23 cellular contexts compared by ENCODE assay signal in genomic region chr15:73939138-73939537, GRCh38. TPM values are rescaled to one million over a fixed set of nuclear protein-coding genes. Genes with fewer than 3 reads are reported as not detected.
DNase-seq lines count a peak whose midpoint lies in the region; ATAC-seq, FAIRE-seq and TF ChIP-seq lines count a peak whose summit lies in the region.
"Had no signal": no experiment of that assay in that cellular context is flagged by ENCODE, and none has a peak within 500 bp of the region (broad histone marks: within the 10 kb centered on the region; RNA-seq: fewer than 3 reads in every experiment).

No MANE protein-coding gene starts in this region.

- H3K4me3 ChIP-seq in right cardiac atrium (ENCODE audit: low read length): no peak overlapping the region
- no peak overlapping the region for H3K4me3 ChIP-seq in astrocyte (ENCODE audit: insufficient read depth, low read depth, low read length)
- no peak overlapping the region for H3K4me3 ChIP-seq in aorta (ENCODE audit: low read length in 2 of 2)
- H3K4me3 ChIP-seq in naive thymus-derived CD4-positive, alpha-beta T cell (ENCODE audit: low read length): no peak overlapping the region
- H3K4me3 ChIP-seq: dorsolateral prefrontal cortex, testis had no signal

- H3K27ac Mint-ChIP-seq in astrocyte (ENCODE audit: unreplicated experiment) (peak overlapping the region; percentile 86), nephron (peak overlapping the region; percentile 69 to 71 (median 69))
- peak overlapping the region in 2 of 9 donors; percentile 52 to 58 for H3K27ac Mint-ChIP-seq in naive thymus-derived CD4-positive, alpha-beta T cell
- H3K27ac Mint-ChIP-seq: activated naive CD4-positive, alpha-beta T cell treated with anti-CD3 and anti-CD28 coated beads, Interleukin-2, amount 50 U/mL, for 24 hours; activated T-cell treated with anti-CD3 and anti-CD28 coated beads, Interleukin-2, amount 50 U/mL, for 72 hours; stimulated activated memory B cell treated with anti-CD40 and anti-IgM and Interleukin-4, amounts not matched to agents 10 μg/mL and 1 μg/mL and 100 μg/mL, for 72 hours had no signal

- FAIRE-seq in astrocyte (lab: Jason Lieb, UNC): no peak

- CTCF ChIA-PET in naive thymus-derived CD4-positive, alpha-beta T cell (lab: Charles Lee): no interaction called here

- DNase-seq in right cardiac atrium (peak in 2 of 3 donors; percentile 54 to 61), left ventricle myocardium superior (no peak), astrocyte (ENCODE audit: low read depth) (no peak), aorta (peak; percentile 51 to 75), DMS53 treated with DMSO at 0.1 percent for 48 hours (lab: John Stamatoyannopoulos, UW; ENCODE audit: unreplicated experiment) (no peak)
- no peak for DNase-seq in naive thymus-derived CD4-positive, alpha-beta T cell
- DNase-seq: activated CD8-positive, alpha-beta memory T cell treated with anti-CD3 and anti-CD28 coated beads for 24 hours; activated T-cell treated with anti-CD3 and anti-CD28 coated beads, Interleukin-2, amount 50 U/mL, for 72 hours; brain microvascular endothelial cell; CD8-positive, alpha-beta memory T cell; DMS79 treated with DMSO at 0.1 percent for 48 hours; foreskin melanocyte; NCI-H1092; NCI-H2081 treated with DMSO at 0.1 percent for 48 hours; NCI-H524; retina; SHP77 treated with DMSO at 0.1 percent for 48 hours; testis had no signal

- H3K9ac ChIP-seq in astrocyte (ENCODE audit: low read length): peak overlapping the region; percentile 86

- ATAC-seq in right cardiac atrium (no peak), left ventricle myocardium superior (no peak), aorta (ENCODE audit: low FRiP score) (no peak), GM19397 (IDR thresholded peaks at IDR 0.05; ENCODE audit: unreplicated experiment) (no peak)
- no peak for ATAC-seq in naive thymus-derived CD4-positive, alpha-beta T cell
- ATAC-seq: activated T-cell treated with anti-CD3 and anti-CD28 coated beads, Interleukin-2, amount 50 U/mL, for 72 hours; stimulated activated memory B cell treated with anti-CD40 and anti-IgM and Interleukin-4, amounts not matched to agents 10 μg/mL and 1 μg/mL and 100 μg/mL, for 72 hours had no signal

- H3K4me1 ChIP-seq in right cardiac atrium (ENCODE audit: control insufficient read depth, insufficient read depth, low read length) (peaks cover 14% of the 10 kb centered on the region), astrocyte (ENCODE audit: insufficient read depth, low read length) (peaks cover 52% of the 10 kb centered on the region), aorta (ENCODE audit: control insufficient read depth in 1 of 2, insufficient read depth in 2 of 2, low read length in 2 of 2) (peaks cover 5 to 13% of the 10 kb centered on the region in 2 donors)
- peaks cover 14 to 15% of the 10 kb centered on the region in 2 donors for H3K4me1 ChIP-seq in naive thymus-derived CD4-positive, alpha-beta T cell (ENCODE audit: control insufficient read depth in 2 of 2, insufficient read depth in 2 of 2, low read length in 2 of 2)

- H3K4me1 Mint-ChIP-seq in astrocyte (ENCODE audit: low read depth, unreplicated experiment): peaks cover 78% of the 10 kb centered on the region
- peaks cover 77% of the 10 kb centered on the region for H3K4me1 Mint-ChIP-seq in nephron
- peaks cover 5 to 19% (median 15%) of the 10 kb centered on the region in 7 donors for H3K4me1 Mint-ChIP-seq in naive thymus-derived CD4-positive, alpha-beta T cell

- intact Hi-C loops in right cardiac atrium (cut with DNase I) (no loop called here), left ventricle myocardium superior (cut with micrococcal nuclease) (no loop called here), aorta (cut with DNase I) (no loop called here)
- intact Hi-C loops in naive thymus-derived CD4-positive, alpha-beta T cell (cut with micrococcal nuclease): no loop called here

- 54% methylated on average over 4 of the region's 4 CpGs for WGBS in right cardiac atrium
- 2 to 8% methylated on average over 4 of the region's 4 CpGs for WGBS in aorta, 2 donors

- no peak overlapping the region for H2AFZ ChIP-seq in astrocyte (ENCODE audit: low read depth, low read length)

- H3K9me3 Mint-ChIP-seq in astrocyte (ENCODE audit: unreplicated experiment): peaks cover 2% of the 10 kb centered on the region
- H3K9me3 Mint-ChIP-seq in nephron: no peaks in the 10 kb centered on the region
- H3K9me3 Mint-ChIP-seq in naive thymus-derived CD4-positive, alpha-beta T cell: peaks cover 0 to 2% (median 0%) of the 10 kb centered on the region in 11 donors
- H3K9me3 Mint-ChIP-seq: activated naive CD4-positive, alpha-beta T cell treated with anti-CD3 and anti-CD28 coated beads, Interleukin-2, amount 50 U/mL, for 24 hours; activated T-cell treated with anti-CD3 and anti-CD28 coated beads, Interleukin-2, amount 50 U/mL, for 72 hours; CD8-positive, alpha-beta memory T cell; stimulated activated memory B cell treated with anti-CD40 and anti-IgM and Interleukin-4, amounts not matched to agents 10 μg/mL and 1 μg/mL and 100 μg/mL, for 72 hours had no signal

- H3K27me3 ChIP-seq in right cardiac atrium (ENCODE audit: control insufficient read depth, insufficient read depth): no peaks in the 10 kb centered on the region
- H3K27me3 ChIP-seq in astrocyte (ENCODE audit: insufficient read depth, low read length): no peaks in the 10 kb centered on the region
- H3K27me3 ChIP-seq in aorta (ENCODE audit: control insufficient read depth in 1 of 2, insufficient read depth in 2 of 2, low read length in 1 of 2): no peaks in the 10 kb centered on the region
- H3K27me3 ChIP-seq in naive thymus-derived CD4-positive, alpha-beta T cell (ENCODE audit: control insufficient read depth in 2 of 2, insufficient read depth in 2 of 2, low read length in 2 of 2): no peaks in the 10 kb centered on the region
- H3K27me3 ChIP-seq: brain microvascular endothelial cell, dorsolateral prefrontal cortex, testis had no signal

- peaks cover 96% of the 10 kb centered on the region for H3K79me2 ChIP-seq in astrocyte (ENCODE audit: insufficient read depth, low read length)

- H3K36me3 ChIP-seq in astrocyte (ENCODE audit: insufficient read depth, low read length) (peaks cover 7% of the 10 kb centered on the region), aorta (ENCODE audit: control insufficient read depth in 1 of 2, insufficient read depth in 2 of 2, low read length in 1 of 2) (no peaks in the 10 kb centered on the region)
- H3K36me3 ChIP-seq in naive thymus-derived CD4-positive, alpha-beta T cell (ENCODE audit: control insufficient read depth in 2 of 3, insufficient read depth in 3 of 3, low read length in 3 of 3): no peaks in the 10 kb centered on the region
- H3K36me3 ChIP-seq: brain microvascular endothelial cell had no signal

- peaks cover 31% of the 10 kb centered on the region for H4K20me1 ChIP-seq in astrocyte (ENCODE audit: insufficient read depth, low read length)

- peak overlapping the region; percentile 10 for H3K4me2 ChIP-seq in astrocyte (ENCODE audit: low read length)

- H3K36me3 Mint-ChIP-seq in astrocyte (ENCODE audit: low read depth, unreplicated experiment): peaks cover 27% of the 10 kb centered on the region
- H3K36me3 Mint-ChIP-seq in nephron (ENCODE audit: low read depth): no peaks in the 10 kb centered on the region
- no peaks in the 10 kb centered on the region for H3K36me3 Mint-ChIP-seq in naive thymus-derived CD4-positive, alpha-beta T cell
- H3K36me3 Mint-ChIP-seq: activated naive CD4-positive, alpha-beta T cell treated with anti-CD3 and anti-CD28 coated beads, Interleukin-2, amount 50 U/mL, for 24 hours; CD8-positive, alpha-beta memory T cell; stimulated activated memory B cell treated with anti-CD40 and anti-IgM and Interleukin-4, amounts not matched to agents 10 μg/mL and 1 μg/mL and 100 μg/mL, for 72 hours had no signal

- TF ChIP-seq CTCF in astrocyte (IDR thresholded peaks at IDR 0.05; ENCODE audit: insufficient read depth, low read depth, low read length) (no peak), nephron (IDR thresholded peaks at IDR 0.05; ENCODE audit: unreplicated experiment in 3 of 3) (no peak)

- H3K27ac ChIP-seq in right cardiac atrium (ENCODE audit: low read length) (no peak overlapping the region), astrocyte (ENCODE audit: low read depth, low read length) (peak overlapping the region; percentile 98), aorta (ENCODE audit: low read depth in 1 of 2, low read length in 2 of 2) (peak overlapping the region; percentile 14 to 28)
- H3K27ac ChIP-seq in naive thymus-derived CD4-positive, alpha-beta T cell (ENCODE audit: low read depth, low read length): no peak overlapping the region
- H3K27ac ChIP-seq: brain microvascular endothelial cell, dorsolateral prefrontal cortex, testis had no signal

- POLR2A ChIA-PET in naive thymus-derived CD4-positive, alpha-beta T cell (lab: Charles Lee): no interaction called here

- no peaks in the 10 kb centered on the region for H3K27me3 Mint-ChIP-seq in astrocyte (ENCODE audit: low read depth, unreplicated experiment)
- H3K27me3 Mint-ChIP-seq in nephron (ENCODE audit: low read depth): no peaks in the 10 kb centered on the region
- H3K27me3 Mint-ChIP-seq in naive thymus-derived CD4-positive, alpha-beta T cell: peaks cover 0 to 7% (median 0%) of the 10 kb centered on the region in 5 donors
- H3K27me3 Mint-ChIP-seq: activated naive CD4-positive, alpha-beta T cell treated with anti-CD3 and anti-CD28 coated beads, Interleukin-2, amount 50 U/mL, for 24 hours; CD8-positive, alpha-beta memory T cell had no signal

- no peaks in the 10 kb centered on the region for H3K9me3 ChIP-seq in right cardiac atrium (ENCODE audit: control insufficient read depth, low read length)
- no peaks in the 10 kb centered on the region for H3K9me3 ChIP-seq in astrocyte (ENCODE audit: insufficient read depth, low read depth, low read length)
- no peaks in the 10 kb centered on the region for H3K9me3 ChIP-seq in aorta (ENCODE audit: control insufficient read depth, low read length)
- H3K9me3 ChIP-seq in naive thymus-derived CD4-positive, alpha-beta T cell (ENCODE audit: control insufficient read depth in 2 of 3, low read length in 3 of 3): no peaks in the 10 kb centered on the region
- H3K9me3 ChIP-seq: testis had no signal

- H3K4me3 Mint-ChIP-seq in astrocyte (ENCODE audit: unreplicated experiment) (peak overlapping the region; percentile 64), nephron (no peak overlapping the region)
- H3K4me3 Mint-ChIP-seq in naive thymus-derived CD4-positive, alpha-beta T cell: no peak overlapping the region
- H3K4me3 Mint-ChIP-seq: activated naive CD4-positive, alpha-beta T cell treated with anti-CD3 and anti-CD28 coated beads, Interleukin-2, amount 50 U/mL, for 24 hours; activated T-cell treated with anti-CD3 and anti-CD28 coated beads, Interleukin-2, amount 50 U/mL, for 72 hours; CD8-positive, alpha-beta memory T cell; stimulated activated memory B cell treated with anti-CD40 and anti-IgM and Interleukin-4, amounts not matched to agents 10 μg/mL and 1 μg/mL and 100 μg/mL, for 72 hours had no signal

RNA-seq across cellular contexts. Expression of gene LOXL1, which starts 12.9 kb away (rescaled TPM):
- total RNA-seq in right cardiac atrium (10 to 100 TPM; 17.4 to 41.0 (median 18.6) TPM), left ventricle myocardium superior (12.9 TPM), astrocyte (280 and 384 TPM in 2 replicates), aorta (100 to 1,000 TPM; 108 to 115 TPM)
- polyA plus RNA-seq in right cardiac atrium (29.8 TPM), aorta (100 to 1,000 TPM in 1 of 2 donors, 10 to 100 TPM in 1; 49.0 to 138 TPM)
- total RNA-seq in naive thymus-derived CD4-positive, alpha-beta T cell: 1 to 10 TPM in 3 of 5 experiments, under 1 TPM in 2; 0.49 to 2.2 (median 1.0) TPM
- polyA plus RNA-seq in naive thymus-derived CD4-positive, alpha-beta T cell: 1 to 10 TPM; 1.3 to 2.3 TPM

RNA-seq across cellular contexts. Expression of gene STOML1, which starts 53.0 kb away (rescaled TPM):
- total RNA-seq in right cardiac atrium (10 to 100 TPM; 14.9 to 19.0 (median 17.8) TPM), left ventricle myocardium superior (26.9 TPM), astrocyte (12.4 and 16.6 TPM in 2 replicates), aorta (10 to 100 TPM; 12.9 to 16.4 TPM)
- polyA plus RNA-seq in right cardiac atrium (24.3 TPM), aorta (10 to 100 TPM; 10.5 to 19.2 TPM)
- total RNA-seq in naive thymus-derived CD4-positive, alpha-beta T cell: 10 to 100 TPM in 3 of 5 experiments, 1 to 10 TPM in 2; 7.5 to 14.5 (median 12.3) TPM
- 10 to 100 TPM; 18.7 to 21.3 TPM for polyA plus RNA-seq in naive thymus-derived CD4-positive, alpha-beta T cell

RNA-seq across cellular contexts. Expression of gene PML, which starts 55.4 kb away (rescaled TPM):
- total RNA-seq in right cardiac atrium (10 to 100 TPM; 21.9 to 35.4 (median 26.6) TPM), left ventricle myocardium superior (20.8 TPM), astrocyte (116 and 119 TPM in 2 replicates), aorta (10 to 100 TPM; 72.6 to 91.9 TPM)
- polyA plus RNA-seq in right cardiac atrium (18.1 TPM), aorta (10 to 100 TPM in 1 of 2 donors, 1 to 10 TPM in 1; 8.6 to 45.5 TPM)
- 100 to 1,000 TPM in 1 of 5 experiments, 10 to 100 TPM in 4; 42.1 to 113 (median 64.8) TPM for total RNA-seq in naive thymus-derived CD4-positive, alpha-beta T cell
- 10 to 100 TPM; 18.1 to 34.3 TPM for polyA plus RNA-seq in naive thymus-derived CD4-positive, alpha-beta T cell

Comparison
In these comparisons a context has a peak if more than half of its experiments do, and no peak if none do; other contexts are left out.
1. DNase-seq: peak in right cardiac atrium (2 of 3) and aorta (2 of 2); none in left ventricle myocardium superior (single experiment), astrocyte (single experiment), naive thymus-derived CD4-positive, alpha-beta T cell (0 of 9) and DMS53 treated with DMSO at 0.1 percent for 48 hours (single experiment).
2. H3K27ac ChIP-seq: peak in astrocyte (single experiment) and aorta (2 of 2); none in right cardiac atrium (single experiment) and naive thymus-derived CD4-positive, alpha-beta T cell (single experiment).